Comparison of ENCODE assay signal across 8 cellular contexts in genomic region chr10:31928531-31929259, GRCh38.
DNase-seq lines count a peak whose midpoint lies in the region; ATAC-seq and TF ChIP-seq lines count a peak whose summit lies in the region.

TSS of gene ARHGAP12 (minus strand) at chr10:31928831. CDS start at chr10:31908855, 19,976 bp downstream.

- H3K9ac ChIP-seq in stomach smooth muscle (ENCODE audit: low read length in 2 of 2): peak within 1 kb of the TSS; percentile 61 to 90

- no peaks in the 10 kb centered on the region for H3K27me3 ChIP-seq in neuron (ENCODE audit: insufficient read depth, low read length)
- no peaks in the 10 kb centered on the region for H3K27me3 ChIP-seq in stomach smooth muscle (ENCODE audit: control insufficient read depth in 1 of 2, insufficient read depth in 2 of 2, low read length in 2 of 2)

- peak; percentile 84 for ATAC-seq in GM21515 (IDR thresholded peaks at IDR 0.05; ENCODE audit: unreplicated experiment)

- H3K27ac ChIP-seq in stomach smooth muscle (ENCODE audit: low read length): peak within 1 kb of the TSS; percentile 84

- DNase-seq in DMS79 (lab: John Stamatoyannopoulos, UW): peak; percentile 8
- DNase-seq in HuH-7.5 (ENCODE audit: low spot score): peak; percentile 66
- DNase-seq in activated naive CD4-positive, alpha-beta T cell treated with Interleukin-2 at 50 U/mL for 16 hours: peak; percentile 84
- DNase-seq in foreskin melanocyte: peak; percentile 73

- H3K4me3 ChIP-seq in neuron (ENCODE audit: low read length) (peak within 1 kb of the TSS; percentile 91), stomach smooth muscle (ENCODE audit: low read length in 2 of 2) (peak within 1 kb of the TSS; percentile 68 to 89)

- H3K36me3 ChIP-seq in neuron (ENCODE audit: insufficient read depth, low read length): no peaks in the 10 kb centered on the region
- H3K36me3 ChIP-seq in stomach smooth muscle (ENCODE audit: control insufficient read depth in 2 of 2, insufficient read depth in 2 of 2, low read length in 2 of 2): no peaks in the 10 kb centered on the region

- peak; percentile 80 for TF ChIP-seq POLR2A in Raji (IDR thresholded peaks at IDR 0.05; ENCODE audit: insufficient read depth, low read depth, low read length)

- peaks cover 29% of the 10 kb centered on the region for H3K4me1 ChIP-seq in neuron (ENCODE audit: insufficient read depth, low read length)
- peaks cover 11% of the 10 kb centered on the region for H3K4me1 ChIP-seq in stomach smooth muscle (ENCODE audit: control insufficient read depth, insufficient read depth, low read length)

- H3K9me3 ChIP-seq in neuron (ENCODE audit: low read length): no peaks in the 10 kb centered on the region
- H3K9me3 ChIP-seq in stomach smooth muscle (ENCODE audit: control insufficient read depth in 2 of 2, low read length in 2 of 2): no peaks in the 10 kb centered on the region

- peak within 1 kb of the TSS; percentile 75 for H2AFZ ChIP-seq in neuron (ENCODE audit: low read depth, low read length)

Comparison
In these comparisons a context has a peak if more than half of its experiments do, and no peak if none do; other contexts are left out.
1. Peak in every context shown above with its lines: DNase-seq, ATAC-seq, H3K4me3 ChIP-seq and H3K27ac ChIP-seq.
2. DNase-seq: peak in every context shown above with its lines; median percentile 84 in activated naive CD4-positive, alpha-beta T cell treated with Interleukin-2 at 50 U/mL for 16 hours; 73 in foreskin melanocyte; 66 in HuH-7.5; 8 in DMS79.